ENCODE assay signal across 29 cellular contexts in the genomic region with DNA sequence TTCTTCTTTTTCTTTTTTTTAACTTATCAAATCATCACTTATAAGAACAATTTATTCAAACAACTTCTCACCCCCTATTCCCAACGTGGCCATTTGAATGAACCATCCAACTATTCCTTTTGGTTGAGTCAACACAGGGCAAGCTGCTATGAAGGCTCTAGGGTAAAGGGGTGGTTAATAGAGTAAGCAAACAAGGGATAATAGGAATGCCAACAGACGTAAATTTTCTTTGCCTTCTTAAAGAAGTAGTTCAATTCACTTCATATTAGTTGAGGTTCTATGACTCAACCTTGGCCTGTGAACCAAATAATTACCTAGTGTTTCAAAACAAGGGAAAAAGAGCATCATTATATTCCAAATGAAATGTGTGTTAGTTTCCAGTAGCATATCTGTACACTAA.
"Had no signal": no experiment of that assay in that cellular context is flagged by ENCODE, and none has a peak within 500 bp of the region (broad histone marks: within the 10 kb centered on the region; RNA-seq: fewer than 3 reads in every experiment).

No MANE protein-coding gene starts in this region.

- DNase-seq: activated B cell treated with CpG ODN at 0.5 μM for 24 hours; activated CD4-positive, alpha-beta memory T cell treated with anti-CD3 and anti-CD28 coated beads for 36 hours; activated CD4-positive, alpha-beta T cell treated with anti-CD3 and anti-CD28 coated beads for 4 hours; activated CD4-positive, alpha-beta T cell treated with anti-CD3 and anti-CD28 coated beads, Interleukin-2, amount 10 ng/mL, durations not matched to agents 24 days and 14 days; activated CD4-positive, alpha-beta T cell treated with anti-CD3 and anti-CD28 coated beads, Interleukin-2, amount 50 U/mL, for 1 hour; activated CD4-positive, alpha-beta T cell treated with anti-CD3 and anti-CD28 coated beads, Interleukin-2, amount 50 U/mL, for 4 hours; activated CD4-positive, CD25-positive, alpha-beta regulatory T cell treated with anti-CD3 and anti-CD28 coated beads, Interleukin-2, amount 50 U/mL, for 72 hours; activated CD8-positive, alpha-beta memory T cell treated with anti-CD3 and anti-CD28 coated beads, Interleukin-2, amount 50 U/mL, for 4 hours; activated CD8-positive, alpha-beta T cell treated with anti-CD3 and anti-CD28 coated beads for 36 hours; activated effector memory CD4-positive, alpha-beta T cell treated with anti-CD3 and anti-CD28 coated beads, Interleukin-2, amount 50 U/mL, for 16 hours; activated gamma-delta T cell treated with Interleukin-2 at 50 U/mL for 16 hours; activated naive CD4-positive, alpha-beta T cell; activated naive CD4-positive, alpha-beta T cell treated with anti-CD3 and anti-CD28 coated beads for 36 hours; activated naive CD4-positive, alpha-beta T cell treated with anti-CD3 and anti-CD28 coated beads, Interleukin-2, amount 50 U/mL, for 16 hours; activated naive CD8-positive, alpha-beta T cell treated with anti-CD3 and anti-CD28 coated beads for 36 hours; activated T-cell treated with anti-CD3 and anti-CD28 coated beads for 4 hours; activated T-cell treated with anti-CD3 and anti-CD28 coated beads, Interleukin-2, amount 50 U/mL, for 1 hour; activated T-cell treated with anti-CD3 and anti-CD28 coated beads, Interleukin-2, amount 50 U/mL, for 4 hours; activated T-cell treated with anti-CD3 and anti-CD28 coated beads, Interleukin-2, amount 50 U/mL, for 72 hours; adrenal gland; amniotic stem cell; aorta; caudate nucleus; cerebellar nuclear complex; T-helper 1 cell; T-helper 2 cell; T-helper 9 cell had no signal

- H3K36me3 ChIP-seq: adrenal gland, cardiac muscle cell had no signal

- H3K4me3 ChIP-seq: adrenal gland, cardiac muscle cell had no signal

- H3K4me1 ChIP-seq: adrenal gland had no signal

- H3K27me3 ChIP-seq: adrenal gland, cardiac muscle cell had no signal

- H3K27ac ChIP-seq: adrenal gland, cardiac muscle cell, VCaP had no signal

- H3K9me3 ChIP-seq: adrenal gland had no signal
